ENCODE assay signal across 8 cellular contexts in genomic region chr2:226649871-226650660, GRCh38.
DNase-seq lines count a peak whose midpoint lies in the region; ATAC-seq and TF ChIP-seq lines count a peak whose summit lies in the region.

No MANE protein-coding gene starts in this region.

- H3K27me3 ChIP-seq in gastrocnemius medialis = no peaks in the 10 kb centered on the region

- H3K4me3 ChIP-seq in gastrocnemius medialis = peak overlapping the region in 2 of 4 donors; percentile 14 to 18

- no peaks in the 10 kb centered on the region for H3K36me3 ChIP-seq in gastrocnemius medialis

- peaks cover 16 to 23% of the 10 kb centered on the region in 2 donors for H3K4me1 ChIP-seq in gastrocnemius medialis

- H3K27ac ChIP-seq in gastrocnemius medialis = peak overlapping the region; percentile 74 to 85 (median 79)

- no peak for TF ChIP-seq POLR2A in gastrocnemius medialis (IDR thresholded peaks at IDR 0.05)

- ATAC-seq in GM19467 (IDR thresholded peaks at IDR 0.05; ENCODE audit: unreplicated experiment) (peak; percentile 84), HG03520 (IDR thresholded peaks at IDR 0.05; ENCODE audit: unreplicated experiment) (peak; percentile 38), gastrocnemius medialis (peak; percentile 96 to 97)

- H3K9me3 ChIP-seq in gastrocnemius medialis = no peaks in the 10 kb centered on the region

- in situ Hi-C loops in gastrocnemius medialis (cut with MboI; ENCODE audit: low sequenced_read_pairs in 4 of 4) = loop anchor here in 1 of 4 donors (25.0 kb wide), 1 partner anchor 137 kb away; the partner anchor contains the start of gene IRS1

- peak in 8 of 14 donors; percentile 4 to 75 (median 14) for DNase-seq in C1 segment of cervical spinal cord (lab: John Stamatoyannopoulos, UW)
- DNase-seq in SHP77 treated with DMSO at 0.1 percent for 48 hours (lab: John Stamatoyannopoulos, UW) = peak; percentile 35
- DNase-seq in amniotic stem cell (lab: John Stamatoyannopoulos, UW) = peak; percentile 66
- DNase-seq in hepatic stellate cell (ENCODE audit: low spot score) = peak; percentile 62
- DNase-seq in gastrocnemius medialis = peak; percentile 70 to 89
- DNase-seq in middle frontal gyrus (ENCODE audit: extremely low spot score, low spot score) = no peak

- no peak for TF ChIP-seq CTCF in gastrocnemius medialis (IDR thresholded peaks at IDR 0.05 in 4 of 5, conservative IDR thresholded peaks at IDR 0.05 in 1 of 5)

- intact Hi-C loops in gastrocnemius medialis (cut with DNase I; ENCODE audit: low total_unique reads) = loop anchor here (10.0 kb wide), 1 partner anchor 495 kb away; no protein-coding TSS in a partner anchor

Comparison
In these comparisons a context has a peak if more than half of its experiments do, and no peak if none do; other contexts are left out.
1. ATAC-seq: peak in every context shown above with its lines; median percentile 96 in gastrocnemius medialis; 84 in GM19467; 38 in HG03520.